In genomic region chr5:176189857-176190256, GRCh38 we compare ENCODE assay signal across 9 cellular contexts.
"Had no signal": no experiment of that assay in that cellular context is flagged by ENCODE, and none has a peak within 500 bp of the region (broad histone marks: within the 10 kb centered on the region; RNA-seq: fewer than 3 reads in every experiment).

No MANE protein-coding gene starts in this region.

- ATAC-seq: GM23338, HCT116 had no signal

- H3K4me3 ChIP-seq: GM23248, GM23338, HAP-1 had no signal

- H3K4me3 Mint-ChIP-seq: GM23338, H9, HFFc6 had no signal

- H3K27ac ChIP-seq: GM23248 had no signal

- H3K36me3 ChIP-seq: HAP-1 had no signal

- H3K4me1 ChIP-seq: HAP-1 had no signal

- H3K9ac ChIP-seq: GM23248 had no signal

- H3K4me1 Mint-ChIP-seq: H9 had no signal

- H3K27ac Mint-ChIP-seq: GM23338, H9, HFFc6 had no signal

- H3K9me3 ChIP-seq: HAP-1 had no signal

- H3K9me3 Mint-ChIP-seq: GM23338, H9, HFFc6 had no signal

- DNase-seq: GM23248, GOT3, H7, H9, HCEC 1CT, HFFc6 had no signal
